ENCODE assay signal across 8 cellular contexts in the genomic region with DNA sequence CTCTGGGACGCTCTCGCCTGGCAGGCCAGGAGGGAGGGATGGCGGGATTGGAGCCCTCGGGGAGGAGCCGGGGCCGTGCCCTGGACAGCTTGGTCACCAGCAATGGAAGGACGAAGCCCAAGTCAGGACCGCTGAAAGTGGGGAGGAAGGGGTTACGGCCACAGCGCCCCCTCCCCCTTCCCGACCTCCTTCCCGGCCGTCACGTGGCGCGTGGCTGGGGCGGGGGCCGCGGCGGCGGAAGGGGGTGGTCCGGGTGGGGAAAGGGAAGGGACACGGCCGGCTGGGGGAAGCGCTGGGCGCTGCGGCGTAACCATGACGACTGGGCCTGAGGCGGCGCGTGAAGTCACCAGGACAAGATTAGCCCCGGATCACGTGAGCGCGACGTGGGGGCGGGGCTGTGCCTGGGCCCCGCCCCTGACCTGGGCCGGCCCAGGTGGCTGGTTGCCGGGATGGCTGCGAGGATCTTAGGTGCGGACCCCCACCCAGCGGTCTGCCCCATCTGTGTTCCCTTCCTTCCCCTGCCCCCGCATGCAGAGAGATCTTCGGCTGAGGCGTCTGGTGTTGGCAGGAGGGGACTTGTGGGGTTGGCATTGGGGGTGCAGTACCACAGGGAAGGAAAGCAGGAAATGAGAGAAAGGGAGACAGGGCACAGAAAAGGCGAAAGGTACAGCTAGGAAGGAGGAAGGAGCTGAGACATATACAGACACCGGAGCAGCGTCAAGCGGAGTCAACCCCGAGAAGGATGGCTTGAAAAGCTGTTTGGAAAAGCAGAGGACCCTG. TPM values are rescaled to one million over a fixed set of nuclear protein-coding genes. Genes with fewer than 3 reads are reported as not detected.
A peak's percentile ranks its signal among the peaks of the same experiment; 100 is the strongest.
DNase-seq lines count a peak whose midpoint lies in the region; FAIRE-seq and TF ChIP-seq lines count a peak whose summit lies in the region.

No MANE protein-coding gene starts in this region.

- H3K4me1 Mint-ChIP-seq in activated naive CD8-positive, alpha-beta T cell (ENCODE audit: low read depth), result peaks cover 32% of the 10 kb centered on the region
- H3K4me1 Mint-ChIP-seq in glutamatergic neuron (ENCODE audit: low read depth, unreplicated experiment), result peaks cover 35% of the 10 kb centered on the region
- H3K4me1 Mint-ChIP-seq in osteocyte (ENCODE audit: unreplicated experiment), result peaks cover 37% of the 10 kb centered on the region

- POLR2A ChIA-PET in HEK293 (lab: Yijun Ruan, JAX), result interaction anchor here (0.6 to 2.8 kb wide), 5 partner anchors 8 to 174 kb away, joined by 3 to 27 read pairs (median 5); partner anchors contain the start of gene TARBP2
- POLR2A ChIA-PET in SK-N-SH (lab: Yijun Ruan, JAX), result interaction anchor here (0.5 to 4.5 kb wide), 8 partner anchors 8 to 194 kb away, joined by 3 to 28 read pairs (median 4); partner anchors contain the start of genes AAAS, MYG1 and TARBP2

- H4K20me1 ChIP-seq in SK-N-SH (ENCODE audit: insufficient read depth), result no peaks in the 10 kb centered on the region

- H3K4me1 ChIP-seq in HEK293 (ENCODE audit: control insufficient read depth, insufficient read depth, low read length) (peaks cover 16% of the 10 kb centered on the region), SK-N-SH (ENCODE audit: control insufficient read depth in 1 of 2, insufficient read depth in 2 of 2, low read depth in 1 of 2, low read length in 1 of 2) (peaks cover 24 to 36% of the 10 kb centered on the region in 2 experiments), testis (peaks cover 34% of the 10 kb centered on the region)

- CTCF ChIA-PET in HEK293 (lab: Yijun Ruan, JAX) (interaction anchor here (0.9 to 1.5 kb wide), 4 partner anchors 10 to 183 kb away, joined by 3 read pairs; partner anchors contain the start of gene ATP5MC2), SK-N-SH (lab: Yijun Ruan, JAX) (interaction anchor here (0.9 to 2.4 kb wide), 9 partner anchors 11 to 193 kb away, joined by 4 to 14 read pairs (median 7); partner anchors contain the start of gene MYG1)

- peak overlapping the region; percentile 91 for H3K4me3 Mint-ChIP-seq in activated naive CD8-positive, alpha-beta T cell
- H3K4me3 Mint-ChIP-seq in glutamatergic neuron (ENCODE audit: unreplicated experiment) (peak overlapping the region; percentile 97), osteocyte (ENCODE audit: unreplicated experiment) (peak overlapping the region; percentile 87)

- H3K27ac Mint-ChIP-seq in activated naive CD8-positive, alpha-beta T cell, result peak overlapping the region; percentile 89
- H3K27ac Mint-ChIP-seq in glutamatergic neuron (ENCODE audit: unreplicated experiment), result peak overlapping the region; percentile 99
- peak overlapping the region; percentile 98 for H3K27ac Mint-ChIP-seq in osteocyte (ENCODE audit: unreplicated experiment)

- H3K36me3 ChIP-seq in HEK293 (ENCODE audit: control insufficient read depth in 2 of 2, insufficient read depth in 1 of 2, low read length in 2 of 2), result peaks cover 0 to under 1% of the 10 kb centered on the region in 2 experiments; a peak in 1 of 3 replicates
- peaks cover 3 to 8% of the 10 kb centered on the region in 2 experiments for H3K36me3 ChIP-seq in SK-N-SH (replicated peaks in 1 of 2; ENCODE audit: control insufficient read depth in 1 of 2, insufficient read depth in 2 of 2, low read length in 1 of 2)
- no peaks in the 10 kb centered on the region for H3K36me3 ChIP-seq in testis (ENCODE audit: low read depth, missing control alignments)

- TF ChIP-seq POLR2A in NB4 (IDR thresholded peaks at IDR 0.05; ENCODE audit: extremely low read depth, insufficient read length) (peak; percentile 65), testis (IDR thresholded peaks at IDR 0.05) (peak; percentile 39)

- peak overlapping the region; percentile 72 for H2AFZ ChIP-seq in SK-N-SH (ENCODE audit: low read depth)

- H3K27me3 Mint-ChIP-seq in activated naive CD8-positive, alpha-beta T cell, result no peaks in the 10 kb centered on the region
- H3K27me3 Mint-ChIP-seq in glutamatergic neuron (ENCODE audit: unreplicated experiment) (peaks cover 13% of the 10 kb centered on the region), osteocyte (ENCODE audit: unreplicated experiment) (no peaks in the 10 kb centered on the region)

- H3K4me2 ChIP-seq in SK-N-SH, result peak overlapping the region; percentile 80

- H3K4me3 ChIP-seq in HEK293 (ENCODE audit: low read depth, low read length) (peak overlapping the region; percentile 55), NB4 (ENCODE audit: low read depth, low read length) (peak overlapping the region; percentile 55), SK-N-SH (ENCODE audit: low read depth in 2 of 2, low read length in 1 of 2) (peak overlapping the region; percentile 47 to 57), testis (peak overlapping the region; percentile 57 to 75)

- intact Hi-C loops in testis (cut with DNase I; ENCODE audit: low total_unique reads), result no loop called here

- H3K9me2 ChIP-seq in SK-N-SH, result no peaks in the 10 kb centered on the region

- H3F3A ChIP-seq in SK-N-SH (replicated peaks; ENCODE audit: insufficient read depth), result peaks cover 33% of the 10 kb centered on the region

- FAIRE-seq in G401.6 (lab: Jason Lieb, UNC), result peak; percentile 23

- peaks cover 58% of the 10 kb centered on the region for H3K79me2 ChIP-seq in SK-N-SH (ENCODE audit: insufficient read depth)

- WGBS in SK-N-SH (ENCODE audit: low lambda C conversion rate), result 3% methylated on average over 19 of the region's 52 CpGs
- 2% methylated on average over 20 to 52 of the region's 52 CpGs for WGBS in testis, 2 donors

- H3K27me3 ChIP-seq in SK-N-SH (ENCODE audit: insufficient read depth) (no peaks in the 10 kb centered on the region), testis (no peaks in the 10 kb centered on the region)

- H3K9me3 ChIP-seq in HEK293 (ENCODE audit: control insufficient read depth, insufficient read depth, low read depth, low read length) (no peaks in the 10 kb centered on the region), SK-N-SH (no peaks in the 10 kb centered on the region), testis (no peaks in the 10 kb centered on the region)

- H3K27ac ChIP-seq in HEK293 (ENCODE audit: extremely low read depth, low read depth, low read length), result peak overlapping the region; percentile 46; the same call in 1 of the 2 replicates
- H3K27ac ChIP-seq in SK-N-SH (ENCODE audit: low read depth in 2 of 2, low read length in 1 of 2), result peak overlapping the region; percentile 63 to 94
- peak overlapping the region; percentile 83 to 89 for H3K27ac ChIP-seq in testis

- no peak for TF ChIP-seq RAD21 in SK-N-SH (IDR thresholded peaks at IDR 0.05; ENCODE audit: low read length)

- no peaks in the 10 kb centered on the region for H3K9me3 Mint-ChIP-seq in activated naive CD8-positive, alpha-beta T cell (ENCODE audit: low read depth)
- H3K9me3 Mint-ChIP-seq in glutamatergic neuron (ENCODE audit: unreplicated experiment) (peaks cover 14% of the 10 kb centered on the region), osteocyte (ENCODE audit: unreplicated experiment) (no peaks in the 10 kb centered on the region)

- no peaks in the 10 kb centered on the region for H3K36me3 Mint-ChIP-seq in activated naive CD8-positive, alpha-beta T cell
- no peaks in the 10 kb centered on the region for H3K36me3 Mint-ChIP-seq in glutamatergic neuron (ENCODE audit: unreplicated experiment)
- no peaks in the 10 kb centered on the region for H3K36me3 Mint-ChIP-seq in osteocyte (ENCODE audit: unreplicated experiment)

- peak in 1 of 2 experiments; percentile 50; a peak in 2 of 4 replicates for TF ChIP-seq EP300 in SK-N-SH (IDR thresholded peaks at IDR 0.05; ENCODE audit: borderline replicate concordance in 1 of 2, low read depth in 1 of 2, low read length in 1 of 2)

- TF ChIP-seq CTCF in HEK293 (tag by site-specific recombination; IDR thresholded peaks at IDR 0.05) (0 out of 2 replicates have a peak, but pooled peaks have one; percentile 13), NB4 (IDR thresholded peaks at IDR 0.05; ENCODE audit: low read depth, low read length) (no peak), SK-N-SH (IDR thresholded peaks at IDR 0.05) (no peak; the same call in 1 of the 2 replicates), glutamatergic neuron (IDR thresholded peaks at IDR 0.05; ENCODE audit: partially characterized antibody, unreplicated experiment) (no peak), osteocyte (IDR thresholded peaks at IDR 0.05) (no peak), testis (IDR thresholded peaks at IDR 0.05) (no peak)

- DNase-seq in NB4 (ENCODE audit: low read depth), result peak; percentile 90
- DNase-seq in SK-N-SH, result peak; percentile 97
- peak; percentile 95 for DNase-seq in glutamatergic neuron
- DNase-seq in osteocyte (ENCODE audit: extremely low spot score, unreplicated experiment), result peak; percentile 97
- peak; percentile 98 for DNase-seq in testis

- peak overlapping the region; percentile 63 for H3K9ac ChIP-seq in SK-N-SH

RNA-seq across cellular contexts. Expression of gene MAP3K12, which starts 6.2 kb away (rescaled TPM):
- polyA plus RNA-seq in SK-N-SH (2012; rRNA removed), result 57.6 and 80.9 TPM in 2 replicates
- polyA plus RNA-seq in SK-N-SH (2012; cell fraction: cytosol; rRNA removed), result 14.1 and 19.6 TPM in 2 replicates
- polyA plus RNA-seq in SK-N-SH (2012; cell fraction: nucleus; rRNA removed), result 412 and 451 TPM in 2 replicates
- total RNA-seq in glutamatergic neuron (ENCODE audit: unreplicated experiment), result 94.2 TPM
- 47.7 and 51.8 TPM in 2 replicates for total RNA-seq in osteocyte
- total RNA-seq in testis, result 10 to 100 TPM; 52.2 to 56.7 TPM
- 28.5 TPM for polyA plus RNA-seq in testis (ENCODE audit: insufficient read depth, low read depth, low replicate concordance)

RNA-seq across cellular contexts. Expression of gene TARBP2, which starts 8.1 kb away (rescaled TPM):
- 57.8 and 69.8 TPM in 2 replicates for polyA plus RNA-seq in SK-N-SH (2012; rRNA removed)
- polyA plus RNA-seq in SK-N-SH (2012; cell fraction: cytosol; rRNA removed), result 21.2 and 31.7 TPM in 2 replicates
- 272 and 284 TPM in 2 replicates for polyA plus RNA-seq in SK-N-SH (2012; cell fraction: nucleus; rRNA removed)
- total RNA-seq in glutamatergic neuron (ENCODE audit: unreplicated experiment), result 49.0 TPM
- 33.9 and 38.8 TPM in 2 replicates for total RNA-seq in osteocyte
- 10 to 100 TPM; 67.6 to 73.1 TPM for total RNA-seq in testis
- 37.8 TPM for polyA plus RNA-seq in testis (ENCODE audit: insufficient read depth, low read depth, low replicate concordance)

RNA-seq across cellular contexts. Expression of gene NPFF, which starts 14.3 kb away (rescaled TPM):
- polyA plus RNA-seq in SK-N-SH (2012; rRNA removed) (0.13 TPM in 1 of 2 replicates, not detected in the other), testis (ENCODE audit: insufficient read depth, low read depth, low replicate concordance) (not detected)
- not detected in 2 replicates for polyA plus RNA-seq in SK-N-SH (2012; cell fraction: cytosol; rRNA removed)
- 0.40 and 0.66 TPM in 2 replicates for polyA plus RNA-seq in SK-N-SH (2012; cell fraction: nucleus; rRNA removed)
- total RNA-seq in glutamatergic neuron (ENCODE audit: unreplicated experiment) (not detected), osteocyte (not detected in 2 replicates), testis (1 to 10 TPM in 1 of 2 donors, not detected in 1; 1.2 TPM)

RNA-seq across cellular contexts. Expression of gene PCBP2, which starts 41.1 kb away (rescaled TPM):
- polyA plus RNA-seq in SK-N-SH (2012; rRNA removed) (336 and 368 TPM in 2 replicates), testis (ENCODE audit: insufficient read depth, low read depth, low replicate concordance) (1,065 TPM)
- 425 and 586 TPM in 2 replicates for polyA plus RNA-seq in SK-N-SH (2012; cell fraction: cytosol; rRNA removed)
- 357 and 676 TPM in 2 replicates for polyA plus RNA-seq in SK-N-SH (2012; cell fraction: nucleus; rRNA removed)
- total RNA-seq in glutamatergic neuron (ENCODE audit: unreplicated experiment) (1,170 TPM), osteocyte (984 and 1,015 TPM in 2 replicates), testis (100 to 1,000 TPM; 553 to 632 TPM)

RNA-seq across cellular contexts. Expression of gene PRR13, which starts 51.5 kb away (rescaled TPM):
- 58.5 and 59.3 TPM in 2 replicates for polyA plus RNA-seq in SK-N-SH (2012; rRNA removed)
- polyA plus RNA-seq in SK-N-SH (2012; cell fraction: cytosol; rRNA removed), result 62.4 and 69.7 TPM in 2 replicates
- 39.6 and 44.1 TPM in 2 replicates for polyA plus RNA-seq in SK-N-SH (2012; cell fraction: nucleus; rRNA removed)
- total RNA-seq in glutamatergic neuron (ENCODE audit: unreplicated experiment), result 105 TPM
- 102 and 105 TPM in 2 replicates for total RNA-seq in osteocyte
- 10 to 100 TPM; 43.4 to 48.5 TPM for total RNA-seq in testis
- polyA plus RNA-seq in testis (ENCODE audit: insufficient read depth, low read depth, low replicate concordance), result 120 TPM

Comparison
In these comparisons a context has a peak if more than half of its experiments do, and no peak if none do; other contexts are left out.
1. Peak in every context shown above with its lines: DNase-seq, H3K4me3 ChIP-seq and H3K27ac ChIP-seq.